In the genomic region with DNA sequence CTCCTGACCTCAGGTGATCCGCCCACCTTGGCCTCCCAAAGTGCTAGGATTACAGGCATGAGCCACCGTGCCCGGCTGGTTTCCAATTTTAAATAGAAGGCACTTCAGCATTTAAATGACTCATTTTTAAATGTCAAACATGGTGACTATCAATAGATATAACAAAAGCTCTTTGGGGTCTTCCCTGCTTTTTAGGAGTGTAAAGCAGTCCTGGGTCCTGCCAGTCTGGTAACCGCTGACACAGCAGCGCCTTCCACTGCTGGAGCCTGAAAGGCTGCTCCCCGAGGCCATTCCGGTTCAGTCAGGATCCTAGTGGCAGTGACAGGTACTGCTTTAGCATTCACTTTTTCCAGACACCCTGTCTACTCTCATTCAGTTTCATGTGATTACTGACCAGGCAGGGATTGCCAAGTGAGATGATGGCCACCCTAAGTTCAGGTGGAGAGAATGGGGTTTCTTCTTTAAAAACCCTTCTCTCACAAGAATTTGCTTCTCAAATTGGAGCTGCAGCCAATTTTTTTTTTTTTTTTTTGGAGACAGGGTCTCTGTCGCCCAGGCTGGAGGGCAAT, we compare ENCODE assay signal across 1 cellular context.
TF ChIP-seq lines count a peak whose summit lies in the region.

No MANE protein-coding gene starts in this region.

TF ChIP-seq in HepG2, 621 proteins besides CTCF, POLR2A, EP300 and RAD21 (continued from another document):
- TF ChIP-seq, protein P1, sequence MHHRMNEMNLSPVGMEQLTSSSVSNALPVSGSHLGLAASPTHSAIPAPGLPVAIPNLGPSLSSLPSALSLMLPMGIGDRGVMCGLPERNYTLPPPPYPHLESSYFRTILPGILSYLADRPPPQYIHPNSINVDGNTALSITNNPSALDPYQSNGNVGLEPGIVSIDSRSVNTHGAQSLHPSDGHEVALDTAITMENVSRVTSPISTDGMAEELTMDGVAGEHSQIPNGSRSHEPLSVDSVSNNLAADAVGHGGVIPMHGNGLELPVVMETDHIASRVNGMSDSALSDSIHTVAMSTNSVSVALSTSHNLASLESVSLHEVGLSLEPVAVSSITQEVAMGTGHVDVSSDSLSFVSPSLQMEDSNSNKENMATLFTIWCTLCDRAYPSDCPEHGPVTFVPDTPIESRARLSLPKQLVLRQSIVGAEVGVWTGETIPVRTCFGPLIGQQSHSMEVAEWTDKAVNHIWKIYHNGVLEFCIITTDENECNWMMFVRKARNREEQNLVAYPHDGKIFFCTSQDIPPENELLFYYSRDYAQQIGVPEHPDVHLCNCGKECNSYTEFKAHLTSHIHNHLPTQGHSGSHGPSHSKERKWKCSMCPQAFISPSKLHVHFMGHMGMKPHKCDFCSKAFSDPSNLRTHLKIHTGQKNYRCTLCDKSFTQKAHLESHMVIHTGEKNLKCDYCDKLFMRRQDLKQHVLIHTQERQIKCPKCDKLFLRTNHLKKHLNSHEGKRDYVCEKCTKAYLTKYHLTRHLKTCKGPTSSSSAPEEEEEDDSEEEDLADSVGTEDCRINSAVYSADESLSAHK (CRISPR knock-in tag; IDR thresholded peaks at IDR 0.05; ENCODE audit: borderline replicate concordance): no peak
- TF ChIP-seq NFE2L2 (IDR thresholded peaks at IDR 0.05; ENCODE audit: low read length) (peak; percentile 5; the same call in 1 of the 2 replicates), ATF7-NPFF (CRISPR knock-in tag; IDR thresholded peaks at IDR 0.05; ENCODE audit: low read depth) (no peak), MED8 (CRISPR knock-in tag; IDR thresholded peaks at IDR 0.05; ENCODE audit: insufficient replicate concordance) (no peak)
